1 cellular context compared by ENCODE assay signal in genomic region chr6:44254957-44255808, GRCh38.
TF ChIP-seq lines count a peak whose summit lies in the region.

No MANE protein-coding gene starts in this region.

TF ChIP-seq in GM12878, 131 proteins besides CTCF, POLR2A, EP300 and RAD21:
- TF ChIP-seq MLLT1 (IDR thresholded peaks at IDR 0.05) (no peak), POLR2AphosphoS2 (IDR thresholded peaks at IDR 0.05; ENCODE audit: low read depth, low read length) (peak; percentile 41; the same call in 1 of the 2 replicates), POU2F2 (IDR thresholded peaks at IDR 0.05; ENCODE audit: borderline replicate concordance, low read depth, low read length) (peak; percentile 65; the same call in 1 of the 3 replicates), SMAD5 (IDR thresholded peaks at IDR 0.05; ENCODE audit: low read depth) (peak; percentile 60; the same call in 1 of the 2 replicates), POLR2AphosphoS5 (IDR thresholded peaks at IDR 0.05; ENCODE audit: low read length) (peak; percentile 94), MXI1 (IDR thresholded peaks at IDR 0.05; ENCODE audit: low read depth, low read length) (no peak), HDAC6 (IDR thresholded peaks at IDR 0.05; ENCODE audit: unreplicated experiment) (peak; percentile 14)
TF ChIP-seq in GM12878: peak in this region for 5.
